In genomic region chr6:157323114-157323923, GRCh38 we compare ENCODE assay signal across 1 cellular context.
TF ChIP-seq lines count a peak whose summit lies in the region.

Gene TMEM242, minus strand, starts transcription at chr6:157323519. Its CDS starts 20 bp downstream, at chr6:157323499.

TF ChIP-seq in HepG2, 621 proteins besides CTCF, POLR2A, EP300 and RAD21 (continued from another document and continues in another):
- TF ChIP-seq ZBTB10 (CRISPR knock-in tag; IDR thresholded peaks at IDR 0.05; ENCODE audit: borderline replicate concordance) (peak; percentile 92), ZNF678 (CRISPR knock-in tag; IDR thresholded peaks at IDR 0.05) (no peak; the same call in 1 of the 2 replicates), ZBTB38 (CRISPR knock-in tag; IDR thresholded peaks at IDR 0.05) (peak; percentile 86), SRSF4 (IDR thresholded peaks at IDR 0.05; ENCODE audit: low read depth, low read length, poor library complexity, severe bottlenecking) (no peak), CCDC6 (CRISPR knock-in tag; IDR thresholded peaks at IDR 0.05) (peak; percentile 77; the same call in 1 of the 2 replicates), AKNA (CRISPR knock-in tag; IDR thresholded peaks at IDR 0.05; ENCODE audit: borderline replicate concordance) (peak; percentile 98), PHB2 (IDR thresholded peaks at IDR 0.05; ENCODE audit: partially characterized antibody) (no peak), ZNF749 (CRISPR knock-in tag; IDR thresholded peaks at IDR 0.05; ENCODE audit: borderline replicate concordance) (peak; percentile 98), MTERF4 (CRISPR knock-in tag; IDR thresholded peaks at IDR 0.05) (peak; percentile 98), LRRFIP1 (CRISPR knock-in tag; conservative IDR thresholded peaks at IDR 0.05) (peak; percentile 67; the same call in 1 of the 2 replicates), ZBTB26 (CRISPR knock-in tag; IDR thresholded peaks at IDR 0.05; ENCODE audit: borderline replicate concordance) (peak; percentile 94), ZSCAN9 (CRISPR knock-in tag; IDR thresholded peaks at IDR 0.05; ENCODE audit: borderline replicate concordance) (peak; percentile 99), ZNF205 (CRISPR knock-in tag; IDR thresholded peaks at IDR 0.05) (peak; percentile 98), ZNF501 (CRISPR knock-in tag; IDR thresholded peaks at IDR 0.05) (peak; percentile 99), ZFP41 (CRISPR knock-in tag; IDR thresholded peaks at IDR 0.05; ENCODE audit: borderline replicate concordance) (peak; percentile 95), ZNF446 (CRISPR knock-in tag; IDR thresholded peaks at IDR 0.05) (peak; percentile 94), CENPBD1 (CRISPR knock-in tag; IDR thresholded peaks at IDR 0.05; ENCODE audit: borderline replicate concordance, low read depth) (peak; percentile 87), DNMT3B (CRISPR knock-in tag; conservative IDR thresholded peaks at IDR 0.05) (no peak; the same call in 1 of the 2 replicates), ZNF382 (CRISPR knock-in tag; IDR thresholded peaks at IDR 0.05; ENCODE audit: borderline replicate concordance) (no peak), JDP2 (CRISPR knock-in tag; IDR thresholded peaks at IDR 0.05; ENCODE audit: borderline replicate concordance) (no peak), MZF1 (CRISPR knock-in tag; IDR thresholded peaks at IDR 0.05; ENCODE audit: borderline replicate concordance) (peak; percentile 98), NPAS2 (CRISPR knock-in tag; IDR thresholded peaks at IDR 0.05; ENCODE audit: borderline replicate concordance) (no peak), TFDP1 (CRISPR knock-in tag; IDR thresholded peaks at IDR 0.05; ENCODE audit: borderline replicate concordance) (peak; percentile 88; the same call in 1 of the 2 replicates), TEAD3 (CRISPR knock-in tag; optimal IDR thresholded peaks at IDR 0.05; ENCODE audit: borderline replicate concordance) (peak; percentile 73), ZNF775 (CRISPR knock-in tag; IDR thresholded peaks at IDR 0.05; ENCODE audit: borderline replicate concordance) (no peak; the same call in 1 of the 2 replicates), ZNF83 (CRISPR knock-in tag; IDR thresholded peaks at IDR 0.05; ENCODE audit: borderline replicate concordance) (peak; percentile 96), GLI4 (CRISPR knock-in tag; IDR thresholded peaks at IDR 0.05; ENCODE audit: borderline replicate concordance) (peak; percentile 97; the same call in 1 of the 2 replicates), ZNF569 (CRISPR knock-in tag; IDR thresholded peaks at IDR 0.05; ENCODE audit: borderline replicate concordance) (peak; percentile 99), ZSCAN12 (CRISPR knock-in tag; IDR thresholded peaks at IDR 0.05) (peak; percentile 94; the same call in 1 of the 2 replicates), TCF7L2 (IDR thresholded peaks at IDR 0.05; ENCODE audit: low read depth, low read length) (no peak), SRY (CRISPR knock-in tag; IDR thresholded peaks at IDR 0.05) (peak; percentile 81), ZNF577 (CRISPR knock-in tag; IDR thresholded peaks at IDR 0.05; ENCODE audit: borderline replicate concordance, low read depth) (peak; percentile 2; the same call in 1 of the 2 replicates), CAMTA2 (CRISPR knock-in tag; IDR thresholded peaks at IDR 0.05; ENCODE audit: borderline replicate concordance) (no peak; the same call in none of the 2 replicates), ZNF790 (CRISPR knock-in tag; IDR thresholded peaks at IDR 0.05; ENCODE audit: borderline replicate concordance) (peak; percentile 97; the same call in 1 of the 2 replicates), ZNF460 (CRISPR knock-in tag; IDR thresholded peaks at IDR 0.05; ENCODE audit: borderline replicate concordance) (peak; percentile 72; the same call in 1 of the 2 replicates), DBP (CRISPR knock-in tag; IDR thresholded peaks at IDR 0.05; ENCODE audit: not compliant biosample characterization) (peak; percentile 87), ZNF597 (CRISPR knock-in tag; IDR thresholded peaks at IDR 0.05) (no peak), ZNF549 (CRISPR knock-in tag; IDR thresholded peaks at IDR 0.05) (no peak), SALL2 (CRISPR knock-in tag; IDR thresholded peaks at IDR 0.05) (peak; percentile 96), CC2D1A (CRISPR knock-in tag; IDR thresholded peaks at IDR 0.05) (0 out of 2 replicates have a peak, but pooled peaks have one; percentile 13), HOXA9 (CRISPR knock-in tag; IDR thresholded peaks at IDR 0.05; ENCODE audit: borderline replicate concordance) (peak; percentile 82; the same call in 1 of the 2 replicates), ZFP82 (CRISPR knock-in tag; IDR thresholded peaks at IDR 0.05; ENCODE audit: borderline replicate concordance) (peak; percentile 99), ZFP1 (CRISPR knock-in tag; IDR thresholded peaks at IDR 0.05) (peak; percentile 95)
